29 cellular contexts compared by ENCODE assay signal in the genomic region with DNA sequence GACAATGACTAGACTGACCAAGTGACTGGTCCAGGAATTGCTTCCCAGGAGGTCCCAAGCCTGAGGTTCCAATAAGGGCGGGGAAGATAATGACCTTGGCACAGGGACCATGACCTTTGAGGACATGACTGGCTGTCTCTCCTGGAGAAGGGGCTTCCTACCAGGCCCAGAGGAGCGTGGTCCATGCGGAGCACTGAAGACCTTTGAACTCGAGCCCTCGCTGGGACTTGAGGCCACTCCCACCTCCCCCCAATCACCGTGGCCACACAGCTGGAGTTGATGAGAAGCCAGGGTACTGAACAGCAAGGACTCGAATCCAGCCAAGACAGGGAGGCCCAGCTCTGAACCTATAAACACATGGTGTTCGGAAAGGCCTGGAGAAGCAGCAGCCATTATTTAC.
"Had no signal": no experiment of that assay in that cellular context is flagged by ENCODE, and none has a peak within 500 bp of the region (broad histone marks: within the 10 kb centered on the region; RNA-seq: fewer than 3 reads in every experiment).

No MANE protein-coding gene starts in this region.

- FAIRE-seq: urothelium cell line had no signal

- H3K4me1 ChIP-seq: stomach, suprapubic skin, testis, thyroid gland, tibial artery, tibial nerve, transverse colon, upper lobe of left lung, upper lobe of right lung, uterus, vagina had no signal

- H3K36me3 ChIP-seq: stomach, suprapubic skin, thoracic aorta, thyroid gland, tibial artery, transverse colon, upper lobe of left lung, upper lobe of right lung, uterus, vagina had no signal

- DNase-seq: stimulated activated CD4-positive, alpha-beta T cell treated with anti-CD3 and anti-CD28 coated beads, Interleukin-2, amount 100 ng/mL, for 48 hours; stimulated activated CD4-positive, alpha-beta T cell treated with anti-CD3 and anti-CD28 coated beads, Interleukin-4, amount 100 ng/mL, for 1 hour; stimulated activated CD4-positive, alpha-beta T cell treated with anti-CD3 and anti-CD28 coated beads, Interleukin-4, amount 100 ng/mL, for 24 hours; stimulated activated CD4-positive, alpha-beta T cell treated with anti-CD3 and anti-CD28 coated beads, Interleukin-4, amount 100 ng/mL, for 4 hours; stimulated activated CD8-positive, alpha-beta memory T cell treated with anti-CD3 and anti-CD28 coated beads, Interleukin-4, amount 100 ng/mL, for 48 hours; stimulated activated naive B cell treated with anti-CD40 and anti-IgM and Interleukin-4, amounts not matched to agents 10 μg/mL and 1 μg/mL and 100 μg/mL, for 72 hours; stimulated activated naive CD4-positive, alpha-beta T cell; stimulated activated naive CD4-positive, alpha-beta T cell treated with Interleukin-2 at 50 U/mL for 16 hours; stimulated activated naive CD8-positive, alpha-beta T cell treated with anti-CD3 and anti-CD28 coated beads, Interleukin-15, amount 100 ng/mL, for 72 hours; stimulated activated naive CD8-positive, alpha-beta T cell treated with anti-CD3 and anti-CD28 coated beads, Interleukin-15, Interleukin-2, amounts not matched to agents 100 U/mL and 50 U/mL, for 24 hours; stomach; substantia nigra; testis; thyroid gland; tibial artery; transverse colon; trophoblast cell; upper lobe of right lung; uterus had no signal

- H3K27me3 Mint-ChIP-seq: stimulated activated memory B cell treated with anti-CD40 and anti-IgM and Interleukin-4, amounts not matched to agents 10 μg/mL and 1 μg/mL and 100 μg/mL, for 72 hours; stimulated activated naive B cell treated with anti-CD40 and anti-IgM and Interleukin-4, amounts not matched to agents 10 μg/mL and 1 μg/mL and 100 μg/mL, for 72 hours; stimulated activated naive CD8-positive, alpha-beta T cell treated with anti-CD3 and anti-CD28 coated beads, Interleukin-15, amount 100 ng/mL, for 72 hours; stimulated activated naive CD8-positive, alpha-beta T cell treated with anti-CD3 and anti-CD28 coated beads, Interleukin-15, Interleukin-2, amounts not matched to agents 100 ng/mL and 50 ng/mL, for 24 hours; type B pancreatic cell had no signal

- H3K9me3 Mint-ChIP-seq: type B pancreatic cell had no signal

- H3K27me3 ChIP-seq: stomach, suprapubic skin, testis, thyroid gland, tibial artery, tibial nerve, transverse colon, upper lobe of left lung, upper lobe of right lung, uterus, vagina had no signal

- H3K9me3 ChIP-seq: stomach, suprapubic skin, testis, thoracic aorta, thyroid gland, tibial artery, tibial nerve, transverse colon, upper lobe of left lung, upper lobe of right lung, uterus, vagina had no signal

- H3K36me3 Mint-ChIP-seq: stimulated activated effector memory CD8-positive, alpha-beta T cell treated with anti-CD3 and anti-CD28 coated beads, Interleukin-12 subunit alpha, Interleukin-12 subunit beta, amount 100 ng/mL, for 72 hours; stimulated activated naive B cell treated with anti-CD40 and anti-IgM and Interleukin-4, amounts not matched to agents 10 μg/mL and 1 μg/mL and 100 μg/mL, for 72 hours; type B pancreatic cell had no signal

- H3K27ac ChIP-seq: stomach, suprapubic skin, testis, thoracic aorta, thyroid gland, tibial artery, tibial nerve, transverse colon, upper lobe of left lung, upper lobe of right lung, uterus, vagina had no signal

- ATAC-seq: stimulated activated memory B cell treated with anti-CD40 and anti-IgM and Interleukin-4, amounts not matched to agents 10 μg/mL and 1 μg/mL and 100 μg/mL, for 72 hours; stimulated activated naive B cell treated with anti-CD40 and anti-IgM and Interleukin-4, amounts not matched to agents 10 μg/mL and 1 μg/mL and 100 μg/mL, for 72 hours; stimulated activated naive CD8-positive, alpha-beta T cell treated with anti-CD3 and anti-CD28 coated beads, Interleukin-15, amount 100 ng/mL, for 72 hours; stimulated activated naive CD8-positive, alpha-beta T cell treated with anti-CD3 and anti-CD28 coated beads, Interleukin-15, Interleukin-2, amounts not matched to agents 100 U/mL and 50 U/mL, for 24 hours; upper lobe of right lung had no signal

- H3K4me3 ChIP-seq: stomach, suprapubic skin, testis, thoracic aorta, thyroid gland, tibial artery, tibial nerve, transverse colon, upper lobe of left lung, upper lobe of right lung, uterus, vagina had no signal

- H3K4me1 Mint-ChIP-seq: stimulated activated effector memory CD8-positive, alpha-beta T cell treated with anti-CD3 and anti-CD28 coated beads, Interleukin-12 subunit alpha, Interleukin-12 subunit beta, amount 100 ng/mL, for 72 hours; stimulated activated memory B cell treated with anti-CD40 and anti-IgM and Interleukin-4, amounts not matched to agents 10 μg/mL and 1 μg/mL and 100 μg/mL, for 72 hours; stimulated activated naive B cell treated with anti-CD40 and anti-IgM and Interleukin-4, amounts not matched to agents 10 μg/mL and 1 μg/mL and 100 μg/mL, for 72 hours had no signal

- H3K4me3 Mint-ChIP-seq: stimulated activated effector memory CD8-positive, alpha-beta T cell treated with anti-CD3 and anti-CD28 coated beads, Interleukin-12 subunit alpha, Interleukin-12 subunit beta, amount 100 ng/mL, for 72 hours; stimulated activated memory B cell treated with anti-CD40 and anti-IgM and Interleukin-4, amounts not matched to agents 10 μg/mL and 1 μg/mL and 100 μg/mL, for 72 hours; stimulated activated naive B cell treated with anti-CD40 and anti-IgM and Interleukin-4, amounts not matched to agents 10 μg/mL and 1 μg/mL and 100 μg/mL, for 72 hours; stimulated activated naive CD8-positive, alpha-beta T cell treated with anti-CD3 and anti-CD28 coated beads, Interleukin-15, amount 100 ng/mL, for 72 hours; stimulated activated naive CD8-positive, alpha-beta T cell treated with anti-CD3 and anti-CD28 coated beads, Interleukin-15, Interleukin-2, amounts not matched to agents 100 ng/mL and 50 ng/mL, for 24 hours; type B pancreatic cell had no signal

- H3K27ac Mint-ChIP-seq: stimulated activated effector memory CD8-positive, alpha-beta T cell treated with anti-CD3 and anti-CD28 coated beads, Interleukin-12 subunit alpha, Interleukin-12 subunit beta, amount 100 ng/mL, for 72 hours; stimulated activated memory B cell treated with anti-CD40 and anti-IgM and Interleukin-4, amounts not matched to agents 10 μg/mL and 1 μg/mL and 100 μg/mL, for 72 hours; stimulated activated naive B cell treated with anti-CD40 and anti-IgM and Interleukin-4, amounts not matched to agents 10 μg/mL and 1 μg/mL and 100 μg/mL, for 72 hours; stimulated activated naive CD8-positive, alpha-beta T cell treated with anti-CD3 and anti-CD28 coated beads, Interleukin-15, amount 100 ng/mL, for 72 hours; stimulated activated naive CD8-positive, alpha-beta T cell treated with anti-CD3 and anti-CD28 coated beads, Interleukin-15, Interleukin-2, amounts not matched to agents 100 ng/mL and 50 ng/mL, for 24 hours; type B pancreatic cell had no signal
